ENCODE assay signal across 8 cellular contexts in genomic region chr1:157580179-157580827, GRCh38. TPM values are rescaled to one million over a fixed set of nuclear protein-coding genes. Genes with fewer than 3 reads are reported as not detected.
DNase-seq lines count a peak whose midpoint lies in the region; ATAC-seq and TF ChIP-seq lines count a peak whose summit lies in the region.

No MANE protein-coding gene starts in this region.

- in situ Hi-C loops in astrocyte of the spinal cord (cut with HindIII; ENCODE audit: low sequenced_read_pairs) = no loop called here

- peak; percentile 68 for TF ChIP-seq CTCF in astrocyte of the spinal cord (IDR thresholded peaks at IDR 0.05; ENCODE audit: low read depth, low read length)

- no peaks in the 10 kb centered on the region for H3K4me1 Mint-ChIP-seq in stimulated activated naive CD8-positive, alpha-beta T cell treated with anti-CD3 and anti-CD28 coated beads, Interleukin-15, amount 100 ng/mL, for 72 hours
- H3K4me1 Mint-ChIP-seq in activated naive CD8-positive, alpha-beta T cell treated with anti-CD3 and anti-CD28 coated beads, Interleukin-2, amount 50 U/mL, for 24 hours = peaks cover 9% of the 10 kb centered on the region

- no peak overlapping the region for H3K4me3 ChIP-seq in astrocyte of the spinal cord (ENCODE audit: low read depth, low read length)

- H3K27ac Mint-ChIP-seq in stimulated activated naive CD8-positive, alpha-beta T cell treated with anti-CD3 and anti-CD28 coated beads, Interleukin-15, amount 100 ng/mL, for 72 hours = peak overlapping the region in 1 of 2 donors; percentile 83
- no peak overlapping the region for H3K27ac Mint-ChIP-seq in activated naive CD8-positive, alpha-beta T cell treated with anti-CD3 and anti-CD28 coated beads, Interleukin-2, amount 50 U/mL, for 24 hours

- H3K9me3 Mint-ChIP-seq in stimulated activated naive CD8-positive, alpha-beta T cell treated with anti-CD3 and anti-CD28 coated beads, Interleukin-15, amount 100 ng/mL, for 72 hours = no peaks in the 10 kb centered on the region
- H3K9me3 Mint-ChIP-seq in activated naive CD8-positive, alpha-beta T cell treated with anti-CD3 and anti-CD28 coated beads, Interleukin-2, amount 50 U/mL, for 24 hours = no peaks in the 10 kb centered on the region

- no peak overlapping the region for H3K4me3 Mint-ChIP-seq in stimulated activated naive CD8-positive, alpha-beta T cell treated with anti-CD3 and anti-CD28 coated beads, Interleukin-15, amount 100 ng/mL, for 72 hours
- H3K4me3 Mint-ChIP-seq in activated naive CD8-positive, alpha-beta T cell treated with anti-CD3 and anti-CD28 coated beads, Interleukin-2, amount 50 U/mL, for 24 hours = no peak overlapping the region

- peak; percentile 43 for ATAC-seq in stimulated activated naive CD8-positive, alpha-beta T cell treated with anti-CD3 and anti-CD28 coated beads, Interleukin-15, amount 100 ng/mL, for 72 hours
- ATAC-seq in activated naive CD8-positive, alpha-beta T cell treated with anti-CD3 and anti-CD28 coated beads, Interleukin-2, amount 50 U/mL, for 24 hours = no peak
- no peak for ATAC-seq in HG02798 (IDR thresholded peaks at IDR 0.05; ENCODE audit: poor library complexity, unreplicated experiment)

- DNase-seq in DMS153 treated with DMSO at 0.1 percent for 48 hours (lab: John Stamatoyannopoulos, UW; ENCODE audit: unreplicated experiment) (peak; percentile 84), HCEC 1CT (peak; percentile 16), NCI-H460 (ENCODE audit: extremely low read depth, low read depth) (peak; percentile 70), astrocyte of the spinal cord (ENCODE audit: low read depth, low spot score) (peak; percentile 68), inferior parietal cortex (ENCODE audit: extremely low spot score) (peak; percentile 84)
- DNase-seq in stimulated activated naive CD8-positive, alpha-beta T cell treated with anti-CD3 and anti-CD28 coated beads, Interleukin-15, amount 100 ng/mL, for 72 hours = peak; percentile 12 to 20
- no peak for DNase-seq in activated naive CD8-positive, alpha-beta T cell treated with anti-CD3 and anti-CD28 coated beads, Interleukin-2, amount 50 U/mL, for 24 hours

- peaks cover 8% of the 10 kb centered on the region for H3K27me3 Mint-ChIP-seq in stimulated activated naive CD8-positive, alpha-beta T cell treated with anti-CD3 and anti-CD28 coated beads, Interleukin-15, amount 100 ng/mL, for 72 hours
- H3K27me3 Mint-ChIP-seq in activated naive CD8-positive, alpha-beta T cell treated with anti-CD3 and anti-CD28 coated beads, Interleukin-2, amount 50 U/mL, for 24 hours = peaks cover 6% of the 10 kb centered on the region

- H3K36me3 Mint-ChIP-seq in activated naive CD8-positive, alpha-beta T cell treated with anti-CD3 and anti-CD28 coated beads, Interleukin-2, amount 50 U/mL, for 24 hours (ENCODE audit: low read depth) = no peaks in the 10 kb centered on the region

RNA-seq across cellular contexts. Expression of gene FCRL4, which starts 17.6 kb away (rescaled TPM):
- total RNA-seq in NCI-H460 (2014; rRNA removed; shearing (Covaris generic)) = not detected in 2 replicates
- not detected in 2 replicates for polyA plus RNA-seq in NCI-H460 (2014; cell fraction: nucleus; rRNA removed)

RNA-seq across cellular contexts. Expression of gene FCRL5, which starts 28.0 kb away (rescaled TPM):
- not detected in 2 replicates for total RNA-seq in NCI-H460 (2014; rRNA removed; shearing (Covaris generic))
- polyA plus RNA-seq in NCI-H460 (2014; cell fraction: nucleus; rRNA removed) = not detected in 2 replicates
